ENCODE assay signal across 1 cellular context in genomic region chr2:187519419-187520120, GRCh38.
TF ChIP-seq lines count a peak whose summit lies in the region.

No MANE protein-coding gene starts in this region.

TF ChIP-seq in HepG2, 621 proteins besides CTCF, POLR2A, EP300 and RAD21 (continued from another document and continues in another):
- TF ChIP-seq ATF6 (CRISPR knock-in tag; conservative IDR thresholded peaks at IDR 0.05) (no peak), ZNF672 (CRISPR knock-in tag; IDR thresholded peaks at IDR 0.05) (no peak), SIX1 (CRISPR knock-in tag; IDR thresholded peaks at IDR 0.05; ENCODE audit: borderline replicate concordance) (no peak), MYNN (CRISPR knock-in tag; IDR thresholded peaks at IDR 0.05; ENCODE audit: low read depth) (no peak), NCOA2 (CRISPR knock-in tag; IDR thresholded peaks at IDR 0.05) (no peak), ZNF564 (CRISPR knock-in tag; IDR thresholded peaks at IDR 0.05) (no peak), KAT8 (CRISPR knock-in tag; IDR thresholded peaks at IDR 0.05) (no peak; the same call in 1 of the 2 replicates), ZNF124 (CRISPR knock-in tag; IDR thresholded peaks at IDR 0.05) (no peak), ZNF550 (CRISPR knock-in tag; IDR thresholded peaks at IDR 0.05; ENCODE audit: borderline replicate concordance) (no peak), SMAD9 (CRISPR knock-in tag; IDR thresholded peaks at IDR 0.05) (no peak), PAWR (CRISPR knock-in tag; IDR thresholded peaks at IDR 0.05; ENCODE audit: borderline replicate concordance) (no peak), BORCS8-MEF2B (CRISPR knock-in tag; IDR thresholded peaks at IDR 0.05) (no peak), FOXP4 (CRISPR knock-in tag; IDR thresholded peaks at IDR 0.05) (0 out of 2 replicates have a peak, but pooled peaks have one; percentile 46), ZNF543 (CRISPR knock-in tag; IDR thresholded peaks at IDR 0.05) (no peak), ETV5 (CRISPR knock-in tag; IDR thresholded peaks at IDR 0.05; ENCODE audit: borderline replicate concordance) (0 out of 2 replicates have a peak, but pooled peaks have one; percentile 6), REPIN1 (CRISPR knock-in tag; IDR thresholded peaks at IDR 0.05; ENCODE audit: borderline replicate concordance, low read depth) (no peak), MED8 (CRISPR knock-in tag; IDR thresholded peaks at IDR 0.05; ENCODE audit: insufficient replicate concordance) (no peak), ELF4 (CRISPR knock-in tag; IDR thresholded peaks at IDR 0.05; ENCODE audit: borderline replicate concordance) (no peak), ZNF253 (CRISPR knock-in tag; IDR thresholded peaks at IDR 0.05; ENCODE audit: borderline replicate concordance) (no peak), TAF15 (IDR thresholded peaks at IDR 0.05; ENCODE audit: low read depth, low read length, poor library complexity, severe bottlenecking) (no peak), PHF8 (CRISPR knock-in tag; IDR thresholded peaks at IDR 0.05) (peak; percentile 2; the same call in 1 of the 2 replicates), ZBTB20 (CRISPR knock-in tag; IDR thresholded peaks at IDR 0.05; ENCODE audit: borderline replicate concordance, low read depth) (no peak), HIC2 (CRISPR knock-in tag; IDR thresholded peaks at IDR 0.05; ENCODE audit: low read depth) (peak; percentile 35; the same call in 1 of the 2 replicates), ZNF256 (CRISPR knock-in tag; conservative IDR thresholded peaks at IDR 0.05) (no peak), SETDB1 (CRISPR knock-in tag; IDR thresholded peaks at IDR 0.05; ENCODE audit: borderline replicate concordance) (peak; percentile 52; the same call in 1 of the 2 replicates), ZNF484 (CRISPR knock-in tag; IDR thresholded peaks at IDR 0.05; ENCODE audit: borderline replicate concordance, low read depth) (no peak), SUZ12 (IDR thresholded peaks at IDR 0.05; ENCODE audit: low read depth, low read length) (no peak), SAFB2 (CRISPR knock-in tag; IDR thresholded peaks at IDR 0.05; ENCODE audit: borderline replicate concordance, low read depth) (no peak; the same call in 1 of the 2 replicates), HIVEP1 (CRISPR knock-in tag; IDR thresholded peaks at IDR 0.05) (no peak; the same call in 1 of the 2 replicates), PRPF4 (IDR thresholded peaks at IDR 0.05; ENCODE audit: low read depth, low read length, poor library complexity, severe bottlenecking) (no peak), SRSF4 (IDR thresholded peaks at IDR 0.05; ENCODE audit: low read depth, low read length, poor library complexity, severe bottlenecking) (no peak)
- TF ChIP-seq, protein P1, sequence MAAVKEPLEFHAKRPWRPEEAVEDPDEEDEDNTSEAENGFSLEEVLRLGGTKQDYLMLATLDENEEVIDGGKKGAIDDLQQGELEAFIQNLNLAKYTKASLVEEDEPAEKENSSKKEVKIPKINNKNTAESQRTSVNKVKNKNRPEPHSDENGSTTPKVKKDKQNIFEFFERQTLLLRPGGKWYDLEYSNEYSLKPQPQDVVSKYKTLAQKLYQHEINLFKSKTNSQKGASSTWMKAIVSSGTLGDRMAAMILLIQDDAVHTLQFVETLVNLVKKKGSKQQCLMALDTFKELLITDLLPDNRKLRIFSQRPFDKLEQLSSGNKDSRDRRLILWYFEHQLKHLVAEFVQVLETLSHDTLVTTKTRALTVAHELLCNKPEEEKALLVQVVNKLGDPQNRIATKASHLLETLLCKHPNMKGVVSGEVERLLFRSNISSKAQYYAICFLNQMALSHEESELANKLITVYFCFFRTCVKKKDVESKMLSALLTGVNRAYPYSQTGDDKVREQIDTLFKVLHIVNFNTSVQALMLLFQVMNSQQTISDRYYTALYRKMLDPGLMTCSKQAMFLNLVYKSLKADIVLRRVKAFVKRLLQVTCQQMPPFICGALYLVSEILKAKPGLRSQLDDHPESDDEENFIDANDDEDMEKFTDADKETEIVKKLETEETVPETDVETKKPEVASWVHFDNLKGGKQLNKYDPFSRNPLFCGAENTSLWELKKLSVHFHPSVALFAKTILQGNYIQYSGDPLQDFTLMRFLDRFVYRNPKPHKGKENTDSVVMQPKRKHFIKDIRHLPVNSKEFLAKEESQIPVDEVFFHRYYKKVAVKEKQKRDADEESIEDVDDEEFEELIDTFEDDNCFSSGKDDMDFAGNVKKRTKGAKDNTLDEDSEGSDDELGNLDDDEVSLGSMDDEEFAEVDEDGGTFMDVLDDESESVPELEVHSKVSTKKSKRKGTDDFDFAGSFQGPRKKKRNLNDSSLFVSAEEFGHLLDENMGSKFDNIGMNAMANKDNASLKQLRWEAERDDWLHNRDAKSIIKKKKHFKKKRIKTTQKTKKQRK (IDR thresholded peaks at IDR 0.05; ENCODE audit: low read length), result no peak
- TF ChIP-seq, protein P2, sequence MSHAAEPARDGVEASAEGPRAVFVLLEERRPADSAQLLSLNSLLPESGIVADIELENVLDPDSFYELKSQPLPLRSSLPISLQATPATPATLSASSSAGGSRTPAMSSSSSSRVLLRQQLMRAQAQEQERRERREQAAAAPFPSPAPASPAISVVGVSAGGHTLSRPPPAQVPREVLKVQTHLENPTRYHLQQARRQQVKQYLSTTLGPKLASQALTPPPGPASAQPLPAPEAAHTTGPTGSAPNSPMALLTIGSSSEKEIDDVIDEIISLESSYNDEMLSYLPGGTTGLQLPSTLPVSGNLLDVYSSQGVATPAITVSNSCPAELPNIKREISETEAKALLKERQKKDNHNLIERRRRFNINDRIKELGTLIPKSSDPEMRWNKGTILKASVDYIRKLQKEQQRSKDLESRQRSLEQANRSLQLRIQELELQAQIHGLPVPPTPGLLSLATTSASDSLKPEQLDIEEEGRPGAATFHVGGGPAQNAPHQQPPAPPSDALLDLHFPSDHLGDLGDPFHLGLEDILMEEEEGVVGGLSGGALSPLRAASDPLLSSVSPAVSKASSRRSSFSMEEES (CRISPR knock-in tag; IDR thresholded peaks at IDR 0.05), result no peak
- TF ChIP-seq, protein P3, sequence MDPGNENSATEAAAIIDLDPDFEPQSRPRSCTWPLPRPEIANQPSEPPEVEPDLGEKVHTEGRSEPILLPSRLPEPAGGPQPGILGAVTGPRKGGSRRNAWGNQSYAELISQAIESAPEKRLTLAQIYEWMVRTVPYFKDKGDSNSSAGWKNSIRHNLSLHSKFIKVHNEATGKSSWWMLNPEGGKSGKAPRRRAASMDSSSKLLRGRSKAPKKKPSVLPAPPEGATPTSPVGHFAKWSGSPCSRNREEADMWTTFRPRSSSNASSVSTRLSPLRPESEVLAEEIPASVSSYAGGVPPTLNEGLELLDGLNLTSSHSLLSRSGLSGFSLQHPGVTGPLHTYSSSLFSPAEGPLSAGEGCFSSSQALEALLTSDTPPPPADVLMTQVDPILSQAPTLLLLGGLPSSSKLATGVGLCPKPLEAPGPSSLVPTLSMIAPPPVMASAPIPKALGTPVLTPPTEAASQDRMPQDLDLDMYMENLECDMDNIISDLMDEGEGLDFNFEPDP (CRISPR knock-in tag; conservative IDR thresholded peaks at IDR 0.05), result no peak
- TF ChIP-seq, protein P4, sequence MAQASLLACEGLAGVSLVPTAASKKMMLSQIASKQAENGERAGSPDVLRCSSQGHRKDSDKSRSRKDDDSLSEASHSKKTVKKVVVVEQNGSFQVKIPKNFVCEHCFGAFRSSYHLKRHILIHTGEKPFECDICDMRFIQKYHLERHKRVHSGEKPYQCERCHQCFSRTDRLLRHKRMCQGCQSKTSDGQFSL (CRISPR knock-in tag; IDR thresholded peaks at IDR 0.05), result no peak
- TF ChIP-seq, protein P5, sequence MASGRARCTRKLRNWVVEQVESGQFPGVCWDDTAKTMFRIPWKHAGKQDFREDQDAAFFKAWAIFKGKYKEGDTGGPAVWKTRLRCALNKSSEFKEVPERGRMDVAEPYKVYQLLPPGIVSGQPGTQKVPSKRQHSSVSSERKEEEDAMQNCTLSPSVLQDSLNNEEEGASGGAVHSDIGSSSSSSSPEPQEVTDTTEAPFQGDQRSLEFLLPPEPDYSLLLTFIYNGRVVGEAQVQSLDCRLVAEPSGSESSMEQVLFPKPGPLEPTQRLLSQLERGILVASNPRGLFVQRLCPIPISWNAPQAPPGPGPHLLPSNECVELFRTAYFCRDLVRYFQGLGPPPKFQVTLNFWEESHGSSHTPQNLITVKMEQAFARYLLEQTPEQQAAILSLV (CRISPR knock-in tag; IDR thresholded peaks at IDR 0.05; ENCODE audit: borderline replicate concordance), result no peak
- TF ChIP-seq, protein P6, sequence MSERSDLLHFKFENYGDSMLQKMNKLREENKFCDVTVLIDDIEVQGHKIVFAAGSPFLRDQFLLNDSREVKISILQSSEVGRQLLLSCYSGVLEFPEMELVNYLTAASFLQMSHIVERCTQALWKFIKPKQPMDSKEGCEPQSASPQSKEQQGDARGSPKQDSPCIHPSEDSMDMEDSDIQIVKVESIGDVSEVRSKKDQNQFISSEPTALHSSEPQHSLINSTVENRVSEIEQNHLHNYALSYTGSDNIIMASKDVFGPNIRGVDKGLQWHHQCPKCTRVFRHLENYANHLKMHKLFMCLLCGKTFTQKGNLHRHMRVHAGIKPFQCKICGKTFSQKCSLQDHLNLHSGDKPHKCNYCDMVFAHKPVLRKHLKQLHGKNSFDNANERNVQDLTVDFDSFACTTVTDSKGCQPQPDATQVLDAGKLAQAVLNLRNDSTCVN (CRISPR knock-in tag; IDR thresholded peaks at IDR 0.05; ENCODE audit: borderline replicate concordance), result no peak
- TF ChIP-seq, protein P7, sequence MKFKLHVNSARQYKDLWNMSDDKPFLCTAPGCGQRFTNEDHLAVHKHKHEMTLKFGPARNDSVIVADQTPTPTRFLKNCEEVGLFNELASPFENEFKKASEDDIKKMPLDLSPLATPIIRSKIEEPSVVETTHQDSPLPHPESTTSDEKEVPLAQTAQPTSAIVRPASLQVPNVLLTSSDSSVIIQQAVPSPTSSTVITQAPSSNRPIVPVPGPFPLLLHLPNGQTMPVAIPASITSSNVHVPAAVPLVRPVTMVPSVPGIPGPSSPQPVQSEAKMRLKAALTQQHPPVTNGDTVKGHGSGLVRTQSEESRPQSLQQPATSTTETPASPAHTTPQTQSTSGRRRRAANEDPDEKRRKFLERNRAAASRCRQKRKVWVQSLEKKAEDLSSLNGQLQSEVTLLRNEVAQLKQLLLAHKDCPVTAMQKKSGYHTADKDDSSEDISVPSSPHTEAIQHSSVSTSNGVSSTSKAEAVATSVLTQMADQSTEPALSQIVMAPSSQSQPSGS (CRISPR knock-in tag; IDR thresholded peaks at IDR 0.05), result no peak
